Comparison of ENCODE assay signal across 10 cellular contexts in the genomic region with DNA sequence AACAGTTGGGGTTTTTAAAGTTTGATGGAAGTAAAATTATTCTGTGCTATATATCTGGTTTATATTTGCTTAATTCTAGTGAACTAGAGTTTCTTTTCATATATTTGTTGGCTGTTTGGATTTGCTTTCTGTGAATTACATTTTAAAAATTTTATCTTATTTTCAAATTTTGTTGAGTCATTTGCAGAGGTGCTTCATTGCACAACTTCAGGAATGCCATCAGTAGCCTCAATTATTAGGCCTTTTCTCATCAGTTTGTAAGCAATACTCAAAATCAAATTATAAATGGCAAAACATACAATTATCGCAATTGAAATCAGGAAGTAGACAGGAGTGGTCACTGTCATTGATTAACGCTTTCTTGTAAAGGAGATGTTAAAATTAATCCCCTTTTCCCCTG.
"Had no signal": no experiment of that assay in that cellular context is flagged by ENCODE, and none has a peak within 500 bp of the region (broad histone marks: within the 10 kb centered on the region; RNA-seq: fewer than 3 reads in every experiment).

No MANE protein-coding gene starts in this region.

- DNase-seq: GOT3, H7, HFFc6, Kasumi-1, KBM-7 had no signal

- H3K4me2 ChIP-seq: KMS-11 had no signal

- H3K36me3 ChIP-seq: HAP-1 had no signal

- H3K9me3 ChIP-seq: HAP-1 had no signal

- H3K27ac ChIP-seq: HL-60, KMS-11 had no signal

- H3K4me3 ChIP-seq: HAP-1 had no signal

- H3K4me3 Mint-ChIP-seq: HFFc6 had no signal

- H3K27ac Mint-ChIP-seq: HFFc6 had no signal

- ATAC-seq: HCT116, HepG2 had no signal

- FAIRE-seq: HepG2 had no signal

- H3K9ac ChIP-seq: KMS-11 had no signal

- H3K9me3 Mint-ChIP-seq: HFFc6 had no signal
